In genomic region chr19:49557641-49558325, GRCh38 we compare ENCODE assay signal across 13 cellular contexts. TPM values are rescaled to one million over a fixed set of nuclear protein-coding genes. Genes with fewer than 3 reads are reported as not detected.
DNase-seq lines count a peak whose midpoint lies in the region; ATAC-seq and TF ChIP-seq lines count a peak whose summit lies in the region.
"Had no signal": no experiment of that assay in that cellular context is flagged by ENCODE, and none has a peak within 500 bp of the region (broad histone marks: within the 10 kb centered on the region; RNA-seq: fewer than 3 reads in every experiment).

No MANE protein-coding gene starts in this region.

- no peak for TF ChIP-seq POLR2A in gastrocnemius medialis (IDR thresholded peaks at IDR 0.05)

- no peak for TF ChIP-seq CTCF in gastrocnemius medialis (IDR thresholded peaks at IDR 0.05 in 4 of 5, conservative IDR thresholded peaks at IDR 0.05 in 1 of 5)

- no peaks in the 10 kb centered on the region for H3K9me3 Mint-ChIP-seq in activated T-cell treated with anti-CD3 and anti-CD28 coated beads, Interleukin-2, amount 50 U/mL, for 24 hours

- peak; percentile 50 for DNase-seq in activated T-cell treated with anti-CD3 and anti-CD28 coated beads, Interleukin-2, amount 50 U/mL, for 24 hours
- no peak for DNase-seq in activated T-cell treated with anti-CD3 and anti-CD28 coated beads, Interleukin-2, amount 50 U/mL, for 1 hour
- DNase-seq in activated naive CD4-positive, alpha-beta T cell treated with anti-CD3 and anti-CD28 coated beads, Interleukin-2, amount 50 U/mL, for 16 hours = peak; percentile 21
- DNase-seq in gastrocnemius medialis (no peak), mucosa of gallbladder (ENCODE audit: low spot score) (no peak), NCI-H748 (lab: John Stamatoyannopoulos, UW; ENCODE audit: unreplicated experiment) (no peak)
- DNase-seq: activated CD4-positive, alpha-beta T cell treated with anti-CD3 and anti-CD28 coated beads for 1 hour; cerebellar nuclear complex; KG1; midbrain; NCI-H1436; NCI-H446 treated with DMSO at 0.1 percent for 48 hours; trophoblast cell had no signal

- H3K4me3 Mint-ChIP-seq in activated T-cell treated with anti-CD3 and anti-CD28 coated beads, Interleukin-2, amount 50 U/mL, for 24 hours = peak overlapping the region; percentile 76

- peaks cover 27 to 30% of the 10 kb centered on the region in 2 donors for H3K4me1 ChIP-seq in gastrocnemius medialis

- peaks cover 86% of the 10 kb centered on the region for H3K4me1 Mint-ChIP-seq in activated T-cell treated with anti-CD3 and anti-CD28 coated beads, Interleukin-2, amount 50 U/mL, for 24 hours (ENCODE audit: low read depth)

- no peaks in the 10 kb centered on the region for H3K9me3 ChIP-seq in gastrocnemius medialis

- H3K4me3 ChIP-seq in gastrocnemius medialis = no peak overlapping the region

- ATAC-seq in gastrocnemius medialis = no peak

- peaks cover 67% of the 10 kb centered on the region for H3K36me3 Mint-ChIP-seq in activated T-cell treated with anti-CD3 and anti-CD28 coated beads, Interleukin-2, amount 50 U/mL, for 24 hours (ENCODE audit: low read depth)

- H3K27me3 Mint-ChIP-seq in activated T-cell treated with anti-CD3 and anti-CD28 coated beads, Interleukin-2, amount 50 U/mL, for 24 hours = no peaks in the 10 kb centered on the region

- in situ Hi-C loops in gastrocnemius medialis (cut with MboI; ENCODE audit: low sequenced_read_pairs in 4 of 4) = no loop called here

- intact Hi-C loops in gastrocnemius medialis (cut with DNase I; ENCODE audit: low total_unique reads) = no loop called here

- peak overlapping the region; percentile 96 for H3K27ac Mint-ChIP-seq in activated T-cell treated with anti-CD3 and anti-CD28 coated beads, Interleukin-2, amount 50 U/mL, for 24 hours

- H3K27ac ChIP-seq in gastrocnemius medialis = peak overlapping the region; percentile 39 to 93 (median 88)

- H3K27me3 ChIP-seq in gastrocnemius medialis = no peaks in the 10 kb centered on the region

- H3K36me3 ChIP-seq in gastrocnemius medialis = peaks cover 0 to 44% of the 10 kb centered on the region in 2 donors

RNA-seq across cellular contexts. Expression of gene NOSIP, which starts 22.6 kb away (rescaled TPM):
- 10 to 100 TPM; 62.4 to 92.8 (median 78.9) TPM for total RNA-seq in gastrocnemius medialis
- total RNA-seq in mucosa of gallbladder = 56.3 TPM

RNA-seq across cellular contexts. Expression of gene PRRG2, which starts 23.3 kb away (rescaled TPM):
- 1 to 10 TPM in 3 of 4 donors, not detected in 1; 1.4 to 4.6 (median 3.8) TPM for total RNA-seq in gastrocnemius medialis
- total RNA-seq in mucosa of gallbladder = 18.2 TPM

RNA-seq across cellular contexts. Expression of gene RCN3, which starts 30.0 kb away (rescaled TPM):
- total RNA-seq in gastrocnemius medialis (10 to 100 TPM in 2 of 4 donors, 1 to 10 TPM in 2; 1.2 to 11.7 (median 7.6) TPM), mucosa of gallbladder (42.8 TPM)

RNA-seq across cellular contexts. Expression of gene PRR12, which starts 33.2 kb away (rescaled TPM):
- 1 to 10 TPM; 3.4 to 7.7 (median 3.8) TPM for total RNA-seq in gastrocnemius medialis
- 42.7 TPM for total RNA-seq in mucosa of gallbladder

RNA-seq across cellular contexts. Expression of gene FCGRT, which starts 45.3 kb away (rescaled TPM):
- total RNA-seq in gastrocnemius medialis = 10 to 100 TPM; 54.8 to 68.2 (median 59.7) TPM
- total RNA-seq in mucosa of gallbladder = 320 TPM

Comparison
In these comparisons a context has a peak if more than half of its experiments do, and no peak if none do; other contexts are left out.
1. DNase-seq: peak in activated T-cell treated with anti-CD3 and anti-CD28 coated beads, Interleukin-2, amount 50 U/mL, for 24 hours (single experiment) and activated naive CD4-positive, alpha-beta T cell treated with anti-CD3 and anti-CD28 coated beads, Interleukin-2, amount 50 U/mL, for 16 hours (single experiment); none in activated T-cell treated with anti-CD3 and anti-CD28 coated beads, Interleukin-2, amount 50 U/mL, for 1 hour (single experiment), gastrocnemius medialis (0 of 2), mucosa of gallbladder (single experiment) and NCI-H748 (single experiment).